14 cellular contexts compared by ENCODE assay signal in the genomic region with DNA sequence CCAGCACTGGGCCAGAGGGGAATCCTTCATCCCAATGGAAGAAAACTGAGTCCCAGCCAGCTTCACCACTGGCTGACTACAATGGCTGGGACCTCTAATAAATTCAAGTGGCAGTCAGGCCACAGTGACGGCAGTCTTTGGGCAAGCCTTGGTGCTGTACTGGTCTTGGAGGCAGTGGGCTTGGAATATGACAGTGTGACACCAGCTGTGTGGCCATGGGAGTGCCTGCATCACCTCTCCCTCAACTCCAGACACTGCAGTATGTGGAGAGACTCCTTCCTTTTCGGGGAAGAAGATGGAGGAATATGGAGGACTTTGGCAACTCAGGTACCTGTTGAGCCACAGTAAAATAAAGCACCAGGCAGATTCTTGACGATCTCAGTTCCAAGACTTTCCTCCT. TPM values are rescaled to one million over a fixed set of nuclear protein-coding genes. Genes with fewer than 3 reads are reported as not detected.
"Had no signal": no experiment of that assay in that cellular context is flagged by ENCODE, and none has a peak within 500 bp of the region (broad histone marks: within the 10 kb centered on the region; RNA-seq: fewer than 3 reads in every experiment).

No MANE protein-coding gene starts in this region.

- H3K27ac Mint-ChIP-seq: activated B cell treated with CpG ODN at 0.5 μM for 24 hours; activated CD4-positive, alpha-beta T cell treated with anti-CD3 and anti-CD28 coated beads for 36 hours; activated naive CD4-positive, alpha-beta T cell treated with anti-CD3 and anti-CD28 coated beads, Interleukin-2, amount 50 U/mL, for 72 hours; activated T-cell treated with anti-CD3 and anti-CD28 coated beads, Interleukin-2, amount 50 U/mL, for 24 hours; activated T-helper 17 cell treated with anti-CD3 and anti-CD28 coated beads, Interleukin-2, amount 50 U/mL, for 72 hours; effector memory CD8-positive, alpha-beta T cell; stimulated activated naive B cell treated with anti-CD40 and anti-IgM and Interleukin-4, amounts not matched to agents 10 μg/mL and 1 μg/mL and 100 μg/mL, for 72 hours had no signal

- DNase-seq: activated B cell treated with CpG ODN at 0.5 μM for 24 hours, gastrocnemius medialis had no signal

- H3K4me1 ChIP-seq: esophagus muscularis mucosa, gastrocnemius medialis, right lobe of liver had no signal

- H3K9me3 Mint-ChIP-seq: activated B cell treated with CpG ODN at 0.5 μM for 24 hours; activated naive CD4-positive, alpha-beta T cell treated with anti-CD3 and anti-CD28 coated beads, Interleukin-2, amount 50 U/mL, for 72 hours; activated T-cell treated with anti-CD3 and anti-CD28 coated beads, Interleukin-2, amount 50 U/mL, for 24 hours; activated T-helper 17 cell treated with anti-CD3 and anti-CD28 coated beads, Interleukin-2, amount 50 U/mL, for 72 hours; effector memory CD8-positive, alpha-beta T cell; stimulated activated naive B cell treated with anti-CD40 and anti-IgM and Interleukin-4, amounts not matched to agents 10 μg/mL and 1 μg/mL and 100 μg/mL, for 72 hours had no signal

- H3K4me3 Mint-ChIP-seq: activated B cell treated with CpG ODN at 0.5 μM for 24 hours; activated CD4-positive, alpha-beta T cell treated with anti-CD3 and anti-CD28 coated beads for 36 hours; activated T-cell treated with anti-CD3 and anti-CD28 coated beads, Interleukin-2, amount 50 U/mL, for 24 hours; activated T-helper 17 cell treated with anti-CD3 and anti-CD28 coated beads, Interleukin-2, amount 50 U/mL, for 72 hours; effector memory CD8-positive, alpha-beta T cell; stimulated activated naive B cell treated with anti-CD40 and anti-IgM and Interleukin-4, amounts not matched to agents 10 μg/mL and 1 μg/mL and 100 μg/mL, for 72 hours had no signal

- H3K9me3 ChIP-seq: esophagus muscularis mucosa, right lobe of liver had no signal

- H3K27me3 Mint-ChIP-seq: activated B cell treated with CpG ODN at 0.5 μM for 24 hours; activated CD4-positive, alpha-beta T cell treated with anti-CD3 and anti-CD28 coated beads for 36 hours; activated T-cell treated with anti-CD3 and anti-CD28 coated beads, Interleukin-2, amount 50 U/mL, for 24 hours had no signal

- ATAC-seq: gastrocnemius medialis had no signal

- H3K27me3 ChIP-seq: esophagus muscularis mucosa, gastrocnemius medialis, right lobe of liver had no signal

- H3K27ac ChIP-seq: esophagus muscularis mucosa, gastrocnemius medialis, right lobe of liver had no signal

- H3K4me1 Mint-ChIP-seq: activated B cell treated with CpG ODN at 0.5 μM for 24 hours; activated CD4-positive, alpha-beta T cell treated with anti-CD3 and anti-CD28 coated beads for 36 hours; activated T-helper 17 cell treated with anti-CD3 and anti-CD28 coated beads, Interleukin-2, amount 50 U/mL, for 72 hours; stimulated activated naive B cell treated with anti-CD40 and anti-IgM and Interleukin-4, amounts not matched to agents 10 μg/mL and 1 μg/mL and 100 μg/mL, for 72 hours had no signal

- H3K4me3 ChIP-seq: esophagus muscularis mucosa, gastrocnemius medialis, right lobe of liver had no signal

- H3K36me3 ChIP-seq: esophagus muscularis mucosa, gastrocnemius medialis, right lobe of liver had no signal

RNA-seq across cellular contexts. Expression of a gene that starts 16.0 kb away (rescaled TPM):
- total RNA-seq: activated CD4-positive, alpha-beta T cell treated with anti-CD3 and anti-CD28 coated beads for 36 hours; activated naive CD4-positive, alpha-beta T cell treated with anti-CD3 and anti-CD28 coated beads, Interleukin-2, amount 50 U/mL, for 72 hours; activated T-helper 17 cell treated with anti-CD3 and anti-CD28 coated beads, Interleukin-2, amount 50 U/mL, for 72 hours; T-helper 1 cell treated with Interleukin-12 subunit alpha and Interleukin-12 subunit beta and Interleukin-4 antibody, amounts not matched to agents 30 ng/mL and 1 ng/mL, for 36 hours had no signal

RNA-seq across cellular contexts. Expression of a gene that starts 43.6 kb away (rescaled TPM):
- total RNA-seq: activated CD4-positive, alpha-beta T cell treated with anti-CD3 and anti-CD28 coated beads for 36 hours; activated naive CD4-positive, alpha-beta T cell treated with anti-CD3 and anti-CD28 coated beads, Interleukin-2, amount 50 U/mL, for 72 hours; activated T-helper 17 cell treated with anti-CD3 and anti-CD28 coated beads, Interleukin-2, amount 50 U/mL, for 72 hours; astrocyte; dermis microvascular lymphatic vessel endothelial cell; T-helper 1 cell treated with Interleukin-12 subunit alpha and Interleukin-12 subunit beta and Interleukin-4 antibody, amounts not matched to agents 30 ng/mL and 1 ng/mL, for 36 hours had no signal
- polyA plus RNA-seq: neural cell had no signal
